24 cellular contexts compared by ENCODE assay signal in the genomic region with DNA sequence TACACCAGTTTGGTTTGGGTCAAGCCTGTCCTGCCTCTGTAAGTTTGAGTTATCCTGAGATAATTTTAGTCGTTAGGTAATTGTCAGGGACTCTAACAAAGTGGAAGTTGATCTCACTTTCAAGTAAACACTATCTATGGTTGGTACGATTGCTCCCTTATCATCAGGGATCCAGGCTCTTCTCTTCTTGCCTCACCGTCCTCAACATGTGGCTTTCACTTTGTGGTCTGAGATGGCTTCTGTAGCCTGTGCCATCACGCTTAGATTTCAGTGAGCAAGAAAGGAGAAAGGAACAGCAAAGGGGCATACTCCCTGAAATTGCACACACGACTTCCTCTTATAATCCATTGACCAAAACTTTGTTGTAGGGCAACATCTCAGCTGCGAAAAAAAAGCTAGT.
A peak's percentile ranks its signal among the peaks of the same experiment; 100 is the strongest.
DNase-seq lines count a peak whose midpoint lies in the region; ATAC-seq lines count a peak whose summit lies in the region.
"Had no signal": no experiment of that assay in that cellular context is flagged by ENCODE, and none has a peak within 500 bp of the region (broad histone marks: within the 10 kb centered on the region; RNA-seq: fewer than 3 reads in every experiment).

No MANE protein-coding gene starts in this region.

- intact Hi-C loops in left ventricle myocardium superior (cut with micrococcal nuclease) (no loop called here), cardiac septum (cut with DNase I) (no loop called here)

- DNase-seq in left ventricle myocardium superior, result no peak
- no peak for DNase-seq in cardiac septum (ENCODE audit: low spot score)
- DNase-seq in OCI-M1 (lab: John Stamatoyannopoulos, UW), result peak; percentile 99
- no peak for DNase-seq in central memory CD8-positive, alpha-beta T cell (ENCODE audit: low spot score in 2 of 2)
- no peak for DNase-seq in SK-N-DZ (ENCODE audit: low spot score)
- DNase-seq in NCI-H446 (lab: John Stamatoyannopoulos, UW), result no peak
- no peak for DNase-seq in NCI-H187 (lab: John Stamatoyannopoulos, UW)
- DNase-seq: activated CD8-positive, alpha-beta T cell treated with anti-CD3 and anti-CD28 coated beads, Interleukin-2, amount 10 ng/mL, durations not matched to agents 7 days and 5 days; activated naive CD4-positive, alpha-beta T cell; activated T-cell treated with anti-CD3 and anti-CD28 coated beads, Interleukin-2, amount 50 U/mL, for 4 hours; COR-L47; cortex of kidney; mesenchymal stem cell; NCI-H146; NCI-H748 treated with DMSO at 0.1 percent for 48 hours; retina; stimulated activated CD4-positive, alpha-beta T cell treated with anti-CD3 and anti-CD28 coated beads, Interleukin-12 subunit alpha, Interleukin-12 subunit beta, amount 100 ng/mL, for 4 hours; stimulated activated CD4-positive, alpha-beta T cell treated with anti-CD3 and anti-CD28 coated beads, Interleukin-4, amount 100 ng/mL, for 4 hours; tibial artery had no signal

- no peaks in the 10 kb centered on the region for H3K27me3 Mint-ChIP-seq in central memory CD8-positive, alpha-beta T cell

- ATAC-seq in left ventricle myocardium superior (peak; percentile 22), HG03571 (IDR thresholded peaks at IDR 0.05; ENCODE audit: unreplicated experiment) (no peak)
- ATAC-seq in central memory CD8-positive, alpha-beta T cell (replicated peaks; ENCODE audit: extremely low read depth, poor library complexity, severe bottlenecking), result peak; percentile 46
- ATAC-seq: activated CD4-positive, CD25-positive, alpha-beta regulatory T cell treated with anti-CD3 and anti-CD28 coated beads, Interleukin-2, amount 50 U/mL, for 24 hours; activated CD8-positive, alpha-beta T cell treated with anti-CD3 and anti-CD28 coated beads, Interleukin-2, amount 10 ng/mL, durations not matched to agents 7 days and 5 days; activated T-cell treated with anti-CD3 and anti-CD28 coated beads, Interleukin-2, amount 50 U/mL, for 4 hours; GM23338; Panc1 had no signal

- no peak overlapping the region for H3K4me3 Mint-ChIP-seq in central memory CD8-positive, alpha-beta T cell
- H3K4me3 Mint-ChIP-seq: activated CD8-positive, alpha-beta T cell treated with anti-CD3 and anti-CD28 coated beads, Interleukin-2, amount 10 ng/mL, durations not matched to agents 7 days and 5 days; activated T-cell treated with anti-CD3 and anti-CD28 coated beads, Interleukin-2, amount 50 U/mL, for 4 hours; GM23338; stimulated activated naive CD8-positive, alpha-beta T cell treated with anti-CD3 and anti-CD28 coated beads, Interleukin-15, Interleukin-2, amounts not matched to agents 100 ng/mL and 50 ng/mL, for 24 hours had no signal

- peak overlapping the region; percentile 41 for H3K27ac Mint-ChIP-seq in central memory CD8-positive, alpha-beta T cell (ENCODE audit: low read depth)
- H3K27ac Mint-ChIP-seq: activated CD8-positive, alpha-beta T cell treated with anti-CD3 and anti-CD28 coated beads, Interleukin-2, amount 10 ng/mL, durations not matched to agents 7 days and 5 days; GM23338; stimulated activated naive CD8-positive, alpha-beta T cell treated with anti-CD3 and anti-CD28 coated beads, Interleukin-15, Interleukin-2, amounts not matched to agents 100 ng/mL and 50 ng/mL, for 24 hours had no signal

- no peaks in the 10 kb centered on the region for H3K36me3 Mint-ChIP-seq in central memory CD8-positive, alpha-beta T cell (ENCODE audit: insufficient read depth)

- H3K4me1 Mint-ChIP-seq in central memory CD8-positive, alpha-beta T cell, result no peaks in the 10 kb centered on the region
- H3K4me1 Mint-ChIP-seq: GM23338 had no signal

- no peaks in the 10 kb centered on the region for H3K9me3 Mint-ChIP-seq in central memory CD8-positive, alpha-beta T cell
- H3K9me3 Mint-ChIP-seq: activated T-cell treated with anti-CD3 and anti-CD28 coated beads, Interleukin-2, amount 50 U/mL, for 4 hours had no signal
